In genomic region chr3:183924543-183924942, GRCh38 we compare ENCODE assay signal across 17 cellular contexts.
"Had no signal": no experiment of that assay in that cellular context is flagged by ENCODE, and none has a peak within 500 bp of the region (broad histone marks: within the 10 kb centered on the region; RNA-seq: fewer than 3 reads in every experiment).

No MANE protein-coding gene starts in this region.

- ATAC-seq: activated CD4-positive, CD25-positive, alpha-beta regulatory T cell treated with anti-CD3 and anti-CD28 coated beads, Interleukin-2, amount 50 U/mL, for 24 hours; activated naive CD8-positive, alpha-beta T cell treated with anti-CD3 and anti-CD28 coated beads, Interleukin-2, amount 50 U/mL, for 24 hours; naive thymus-derived CD4-positive, alpha-beta T cell; T-cell had no signal

- H3K4me1 ChIP-seq: heart right ventricle, pancreas, vagina had no signal

- H3K27ac ChIP-seq: heart right ventricle, pancreas, transverse colon, vagina had no signal

- H3K4me3 Mint-ChIP-seq: activated naive CD4-positive, alpha-beta T cell treated with anti-CD3 and anti-CD28 coated beads for 36 hours; activated naive CD8-positive, alpha-beta T cell treated with anti-CD3 and anti-CD28 coated beads, Interleukin-2, amount 50 U/mL, for 24 hours; naive thymus-derived CD4-positive, alpha-beta T cell; stimulated activated effector memory CD8-positive, alpha-beta T cell treated with anti-CD3 and anti-CD28 coated beads, Interleukin-12 subunit alpha, Interleukin-12 subunit beta, amount 100 ng/mL, for 72 hours; T-cell had no signal

- H3K27me3 ChIP-seq: heart right ventricle, pancreas, transverse colon, vagina had no signal

- DNase-seq: activated naive CD4-positive, alpha-beta T cell treated with anti-CD3 and anti-CD28 coated beads for 36 hours; activated naive CD8-positive, alpha-beta T cell treated with anti-CD3 and anti-CD28 coated beads, Interleukin-2, amount 50 U/mL, for 24 hours; activated T-cell treated with anti-CD3 and anti-CD28 coated beads for 4 hours; aorta; heart right ventricle; naive thymus-derived CD4-positive, alpha-beta T cell; pancreas; stimulated activated CD4-positive, alpha-beta T cell treated with anti-CD3 and anti-CD28 coated beads, Interleukin-12 subunit alpha, Interleukin-12 subunit beta, amount 100 ng/mL, for 4 hours; stimulated activated CD4-positive, alpha-beta T cell treated with anti-CD3 and anti-CD28 coated beads, Interleukin-2, amount 100 ng/mL, for 24 hours; T-cell; T-helper 9 cell; transverse colon had no signal

- H3K4me1 Mint-ChIP-seq: activated naive CD8-positive, alpha-beta T cell treated with anti-CD3 and anti-CD28 coated beads, Interleukin-2, amount 50 U/mL, for 24 hours; naive thymus-derived CD4-positive, alpha-beta T cell; stimulated activated effector memory CD8-positive, alpha-beta T cell treated with anti-CD3 and anti-CD28 coated beads, Interleukin-12 subunit alpha, Interleukin-12 subunit beta, amount 100 ng/mL, for 72 hours; T-cell had no signal

- H3K27me3 Mint-ChIP-seq: activated naive CD8-positive, alpha-beta T cell treated with anti-CD3 and anti-CD28 coated beads, Interleukin-2, amount 50 U/mL, for 24 hours; naive thymus-derived CD4-positive, alpha-beta T cell; T-cell had no signal

- H3K27ac Mint-ChIP-seq: activated naive CD4-positive, alpha-beta T cell treated with anti-CD3 and anti-CD28 coated beads for 36 hours; activated naive CD8-positive, alpha-beta T cell treated with anti-CD3 and anti-CD28 coated beads, Interleukin-2, amount 50 U/mL, for 24 hours; activated T-helper 2 cell treated with anti-CD3 and anti-CD28 coated beads, Interferon-gamma antibody, Interleukin-2, Interleukin-4, amounts not matched to agents 10 μg/mL and 5 μg/mL and 100 μg/mL, durations not matched to agents 14 hours and 24 hours and 36 hours; naive thymus-derived CD4-positive, alpha-beta T cell; stimulated activated effector memory CD8-positive, alpha-beta T cell treated with anti-CD3 and anti-CD28 coated beads, Interleukin-12 subunit alpha, Interleukin-12 subunit beta, amount 100 ng/mL, for 72 hours; T-cell had no signal

- H3K9me3 ChIP-seq: heart right ventricle, pancreas, transverse colon, vagina had no signal

- H3K4me3 ChIP-seq: heart right ventricle, lung, pancreas, transverse colon, vagina had no signal

- H3K9me3 Mint-ChIP-seq: activated naive CD4-positive, alpha-beta T cell treated with anti-CD3 and anti-CD28 coated beads for 36 hours; activated naive CD8-positive, alpha-beta T cell treated with anti-CD3 and anti-CD28 coated beads, Interleukin-2, amount 50 U/mL, for 24 hours; activated T-helper 2 cell treated with anti-CD3 and anti-CD28 coated beads, Interferon-gamma antibody, Interleukin-2, Interleukin-4, amounts not matched to agents 10 μg/mL and 5 μg/mL and 100 μg/mL, durations not matched to agents 14 hours and 24 hours and 36 hours; naive thymus-derived CD4-positive, alpha-beta T cell; stimulated activated effector memory CD8-positive, alpha-beta T cell treated with anti-CD3 and anti-CD28 coated beads, Interleukin-12 subunit alpha, Interleukin-12 subunit beta, amount 100 ng/mL, for 72 hours; T-cell had no signal
